Comparison of ENCODE assay signal across 11 cellular contexts in the genomic region with DNA sequence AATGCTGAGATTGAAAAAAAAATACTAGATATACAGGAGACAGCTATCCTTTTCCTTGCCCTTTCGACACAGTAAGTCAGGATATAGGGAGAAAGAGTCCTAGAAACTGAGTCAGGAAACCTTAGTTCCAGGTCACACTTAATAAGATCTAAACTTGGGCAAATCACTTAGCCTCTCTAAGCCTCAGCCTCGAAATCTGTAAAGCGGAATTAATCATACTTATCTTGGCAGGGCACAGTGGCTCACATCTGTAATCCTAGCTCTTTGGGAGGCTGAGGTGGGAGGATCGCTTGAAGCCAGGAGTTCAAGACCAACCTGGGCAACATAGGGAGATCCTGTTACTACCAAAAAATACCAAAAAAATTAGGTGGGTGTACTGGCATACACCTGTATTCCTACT. TPM values are rescaled to one million over a fixed set of nuclear protein-coding genes. Genes with fewer than 3 reads are reported as not detected.
"Had no signal": no experiment of that assay in that cellular context is flagged by ENCODE, and none has a peak within 500 bp of the region (broad histone marks: within the 10 kb centered on the region; RNA-seq: fewer than 3 reads in every experiment).

No MANE protein-coding gene starts in this region.

- H3K4me3 Mint-ChIP-seq: GM23338, H9, HFFc6 had no signal

- H3K4me1 ChIP-seq: HAP-1 had no signal

- H3K9me3 Mint-ChIP-seq: GM23338, H9, HFFc6 had no signal

- H3K4me3 ChIP-seq: GM23248, GM23338, HAP-1 had no signal

- H3K27ac Mint-ChIP-seq: GM23338, H9, HFFc6 had no signal

- H3K4me2 ChIP-seq: GM23338 had no signal

- H2AFZ ChIP-seq: GM23248, GM23338 had no signal

- ATAC-seq: GM23338, HCT116 had no signal

- FAIRE-seq: H1, H54 had no signal

- DNase-seq: GM23248, GOT3, H7, H9, HCEC 1CT, HFFc6 had no signal

- H3K9ac ChIP-seq: GM23248 had no signal

- H3K36me3 ChIP-seq: HAP-1 had no signal

- H3K9me3 ChIP-seq: HAP-1 had no signal

- H3K4me1 Mint-ChIP-seq: GM23338 had no signal

- H3K27ac ChIP-seq: GM23248 had no signal

RNA-seq across cellular contexts. Expression of a gene that starts 4.6 kb away (rescaled TPM):
- total RNA-seq: GM23338, H7 had no signal
- polyA plus RNA-seq: H1 had no signal
